ENCODE assay signal across 8 cellular contexts in genomic region chr6:2791124-2792050, GRCh38. TPM values are rescaled to one million over a fixed set of nuclear protein-coding genes. Genes with fewer than 3 reads are reported as not detected.
A peak's percentile ranks its signal among the peaks of the same experiment; 100 is the strongest.
DNase-seq lines count a peak whose midpoint lies in the region; ATAC-seq lines count a peak whose summit lies in the region.

No MANE protein-coding gene starts in this region.

- H3K36me3 ChIP-seq in CD4-positive, alpha-beta memory T cell (ENCODE audit: insufficient read depth, low read length), result no peaks in the 10 kb centered on the region

- H3K27me3 Mint-ChIP-seq in CD4-positive, alpha-beta memory T cell, result no peaks in the 10 kb centered on the region
- no peaks in the 10 kb centered on the region for H3K27me3 Mint-ChIP-seq in T-helper 2 cell treated with Interferon-gamma antibody and Interleukin-4, amounts not matched to agents 5 μg/mL and 100 μg/mL, for 36 hours (ENCODE audit: low read depth)

- H3K4me3 Mint-ChIP-seq in CD4-positive, alpha-beta memory T cell, result peak overlapping the region in 6 of 8 donors; percentile 17 to 61 (median 40)
- peak overlapping the region; percentile 70 for H3K4me3 Mint-ChIP-seq in T-helper 2 cell treated with Interferon-gamma antibody and Interleukin-4, amounts not matched to agents 5 μg/mL and 100 μg/mL, for 36 hours

- CTCF ChIA-PET in CD4-positive, alpha-beta memory T cell (lab: Charles Lee; ENCODE audit: partially characterized antibody), result interaction anchor here (0.6 to 5.8 kb wide), 32 partner anchors 9 to 266 kb away, joined by 3 to 80 read pairs (median 4); partner anchors contain the start of gene SERPINB1

- intact Hi-C loops in CD4-positive, alpha-beta memory T cell (cut with micrococcal nuclease), result loop anchor here (1.0 kb wide), 4 partner anchors 55 to 198 kb away; no protein-coding TSS in a partner anchor

- peak; percentile 57 for ATAC-seq in GM19455 (IDR thresholded peaks at IDR 0.05; ENCODE audit: unreplicated experiment)
- ATAC-seq in GM21360 (IDR thresholded peaks at IDR 0.05; ENCODE audit: unreplicated experiment), result no peak

- H3K4me3 ChIP-seq in CD4-positive, alpha-beta memory T cell (ENCODE audit: low read length in 2 of 2), result no peak overlapping the region

- H3K4me1 ChIP-seq in CD4-positive, alpha-beta memory T cell (ENCODE audit: insufficient read depth, low read length), result peaks cover 26% of the 10 kb centered on the region

- H3K27ac Mint-ChIP-seq in CD4-positive, alpha-beta memory T cell, result peak overlapping the region; percentile 36 to 83 (median 68)
- H3K27ac Mint-ChIP-seq in T-helper 2 cell treated with Interferon-gamma antibody and Interleukin-4, amounts not matched to agents 5 μg/mL and 100 μg/mL, for 36 hours, result peak overlapping the region; percentile 82

- H3K4me1 Mint-ChIP-seq in CD4-positive, alpha-beta memory T cell, result peaks cover 22 to 35% (median 26%) of the 10 kb centered on the region in 4 donors
- peaks cover 33% of the 10 kb centered on the region for H3K4me1 Mint-ChIP-seq in T-helper 2 cell treated with Interferon-gamma antibody and Interleukin-4, amounts not matched to agents 5 μg/mL and 100 μg/mL, for 36 hours (ENCODE audit: low read depth)

- DNase-seq in CD4-positive, alpha-beta memory T cell, result peak; percentile 41 to 57 (median 53)
- DNase-seq in NAMALWA (ENCODE audit: low spot score), result peak; percentile 69
- DNase-seq in T-helper 2 cell treated with Interferon-gamma antibody and Interleukin-4, amounts not matched to agents 5 μg/mL and 100 μg/mL, for 36 hours (ENCODE audit: low spot score), result peak; percentile 59
- peak; percentile 30 for DNase-seq in central memory CD4-positive, alpha-beta T cell
- DNase-seq in islet precursor cell, result peak; percentile 84
- DNase-seq in stimulated activated CD4-positive, alpha-beta T cell treated with anti-CD3 and anti-CD28 coated beads, Interleukin-12 subunit alpha, Interleukin-12 subunit beta, amount 100 ng/mL, for 48 hours (ENCODE audit: low read depth in 2 of 3, low spot score in 1 of 3), result peak; percentile 47 to 55 (median 53)

- no peaks in the 10 kb centered on the region for H3K9me3 Mint-ChIP-seq in CD4-positive, alpha-beta memory T cell
- no peaks in the 10 kb centered on the region for H3K9me3 Mint-ChIP-seq in T-helper 2 cell treated with Interferon-gamma antibody and Interleukin-4, amounts not matched to agents 5 μg/mL and 100 μg/mL, for 36 hours

- H3K27me3 ChIP-seq in CD4-positive, alpha-beta memory T cell (ENCODE audit: insufficient read depth, low read length), result no peaks in the 10 kb centered on the region

- POLR2A ChIA-PET in CD4-positive, alpha-beta memory T cell (lab: Charles Lee; ENCODE audit: partially characterized antibody), result interaction anchor here (0.7 to 2.4 kb wide), 7 partner anchors 43 to 198 kb away, joined by 3 to 13 read pairs (median 4); partner anchors contain the start of gene SERPINB1

- no peak overlapping the region for H3K27ac ChIP-seq in CD4-positive, alpha-beta memory T cell (ENCODE audit: low read depth, low read length)

- H3K9me3 ChIP-seq in CD4-positive, alpha-beta memory T cell (ENCODE audit: control insufficient read depth in 1 of 2, low read length in 2 of 2), result no peaks in the 10 kb centered on the region

- peaks cover 12 to 14% of the 10 kb centered on the region in 2 donors for H3K36me3 Mint-ChIP-seq in CD4-positive, alpha-beta memory T cell
- H3K36me3 Mint-ChIP-seq in T-helper 2 cell treated with Interferon-gamma antibody and Interleukin-4, amounts not matched to agents 5 μg/mL and 100 μg/mL, for 36 hours (ENCODE audit: low read depth), result peaks cover 18% of the 10 kb centered on the region

RNA-seq across cellular contexts. Expression of gene WRNIP1, which starts 26.2 kb away (rescaled TPM):
- 10 to 100 TPM; 41.1 to 42.7 TPM for total RNA-seq in CD4-positive, alpha-beta memory T cell
- polyA plus RNA-seq in CD4-positive, alpha-beta memory T cell, result 10 to 100 TPM; 27.3 to 54.1 TPM

RNA-seq across cellular contexts. Expression of gene MYLK4, which starts 40.7 kb away (rescaled TPM):
- under 1 TPM; 0.38 to 0.42 TPM for total RNA-seq in CD4-positive, alpha-beta memory T cell
- polyA plus RNA-seq in CD4-positive, alpha-beta memory T cell, result under 1 TPM; 0.04 to 0.24 TPM

RNA-seq across cellular contexts. Expression of gene SERPINB1, which starts 50.3 kb away (rescaled TPM):
- total RNA-seq in CD4-positive, alpha-beta memory T cell, result 10 to 100 TPM; 56.7 to 58.0 TPM
- polyA plus RNA-seq in CD4-positive, alpha-beta memory T cell, result 100 to 1,000 TPM; 126 to 159 TPM

Comparison
In these comparisons a context has a peak if more than half of its experiments do, and no peak if none do; other contexts are left out.
1. DNase-seq: peak in every context shown above with its lines; median percentile 84 in islet precursor cell; 69 in NAMALWA; 59 in T-helper 2 cell treated with Interferon-gamma antibody and Interleukin-4, amounts not matched to agents 5 μg/mL and 100 μg/mL, for 36 hours; 53 in CD4-positive, alpha-beta memory T cell; 53 in stimulated activated CD4-positive, alpha-beta T cell treated with anti-CD3 and anti-CD28 coated beads, Interleukin-12 subunit alpha, Interleukin-12 subunit beta, amount 100 ng/mL, for 48 hours; 30 in central memory CD4-positive, alpha-beta T cell.